Comparison of ENCODE assay signal across 14 cellular contexts in genomic region chr2:161418275-161418714, GRCh38. TPM values are rescaled to one million over a fixed set of nuclear protein-coding genes. Genes with fewer than 3 reads are reported as not detected.
DNase-seq lines count a peak whose midpoint lies in the region; FAIRE-seq and TF ChIP-seq lines count a peak whose summit lies in the region.
"Had no signal": no experiment of that assay in that cellular context is flagged by ENCODE, and none has a peak within 500 bp of the region (broad histone marks: within the 10 kb centered on the region; RNA-seq: fewer than 3 reads in every experiment).

No MANE protein-coding gene starts in this region.

- no peak for TF ChIP-seq CTCF in GM13977 (IDR thresholded peaks at IDR 0.05; ENCODE audit: extremely low read depth, insufficient read depth, missing control alignments)
- no peak for TF ChIP-seq CTCF in astrocyte (IDR thresholded peaks at IDR 0.05; ENCODE audit: insufficient read depth, low read depth, low read length)
- TF ChIP-seq CTCF in neural cell (IDR thresholded peaks at IDR 0.05; ENCODE audit: poor library complexity, severe bottlenecking), result no peak
- TF ChIP-seq CTCF in adrenal gland (IDR thresholded peaks at IDR 0.05), result no peak
- TF ChIP-seq CTCF in PC-9 (conservative IDR thresholded peaks at IDR 0.05), result no peak

- TF ChIP-seq EP300 in neural cell (conservative IDR thresholded peaks at IDR 0.05; ENCODE audit: poor library complexity, severe bottlenecking), result no peak

- peaks cover 5% of the 10 kb centered on the region for H3K9me3 Mint-ChIP-seq in astrocyte (ENCODE audit: unreplicated experiment)
- H3K9me3 Mint-ChIP-seq: mesothelial cell of epicardium had no signal

- H3K9me3 ChIP-seq in BLaER1 treated with 17β-estradiol and CSF1 and Interleukin-3, amounts not matched to agents 10 nM and 100 nM (replicated peaks in 1 of 11), result peaks cover 19 to 34% (median 27%) of the 10 kb centered on the region in 11 experiments
- no peaks in the 10 kb centered on the region for H3K9me3 ChIP-seq in astrocyte (ENCODE audit: insufficient read depth, low read depth, low read length)
- H3K9me3 ChIP-seq in neural cell (ENCODE audit: low read length), result peaks cover 3% of the 10 kb centered on the region
- H3K9me3 ChIP-seq in adrenal gland (replicated peaks in 1 of 3), result no peaks in the 10 kb centered on the region
- H3K9me3 ChIP-seq in PC-9 (ENCODE audit: insufficient read depth, low read depth), result no peaks in the 10 kb centered on the region

- WGBS in adrenal gland, 4 donors, result 8 to 15% (median 10%) methylated on average over 11 to 15 of the region's 15 CpGs

- H4K20me1 ChIP-seq in BLaER1 treated with 17β-estradiol and CSF1 and Interleukin-3, amounts not matched to agents 10 nM and 100 nM, result peaks cover 0 to 85% (median 67%) of the 10 kb centered on the region in 11 experiments; a peak in 20 of 22 replicates
- H4K20me1 ChIP-seq in astrocyte (ENCODE audit: insufficient read depth, low read length) (peaks cover 39% of the 10 kb centered on the region), neural cell (ENCODE audit: insufficient read depth) (no peaks in the 10 kb centered on the region), PC-9 (ENCODE audit: insufficient read depth) (no peaks in the 10 kb centered on the region)

- no peak overlapping the region for H3K9ac ChIP-seq in BLaER1 treated with 17β-estradiol and CSF1 and Interleukin-3, amounts not matched to agents 10 nM and 100 nM
- H3K9ac ChIP-seq in astrocyte (ENCODE audit: low read length), result no peak overlapping the region
- peak overlapping the region; percentile 49 for H3K9ac ChIP-seq in neural cell (ENCODE audit: low read length)

- H3K4me1 Mint-ChIP-seq in astrocyte (ENCODE audit: low read depth, unreplicated experiment), result peaks cover 10% of the 10 kb centered on the region

- H3K4me1 ChIP-seq in BLaER1 treated with 17β-estradiol and CSF1 and Interleukin-3, amounts not matched to agents 10 nM and 100 nM, result peaks cover 13 to 31% (median 17%) of the 10 kb centered on the region in 10 experiments
- H3K4me1 ChIP-seq in astrocyte (ENCODE audit: insufficient read depth, low read length) (peaks cover 16% of the 10 kb centered on the region), adrenal gland (replicated peaks in 1 of 2) (peaks cover 14 to 32% of the 10 kb centered on the region in 2 donors), PC-9 (replicated peaks; ENCODE audit: insufficient read depth) (no peaks in the 10 kb centered on the region)

- H3K27me3 ChIP-seq in BLaER1 treated with 17β-estradiol and CSF1 and Interleukin-3, amounts not matched to agents 10 nM and 100 nM, result peaks cover 100% of the 10 kb centered on the region in 11 experiments
- H3K27me3 ChIP-seq in astrocyte (ENCODE audit: insufficient read depth, low read length), result peaks cover 86% of the 10 kb centered on the region
- H3K27me3 ChIP-seq in neural cell (ENCODE audit: insufficient read depth, low read depth, low read length), result peaks cover 100% of the 10 kb centered on the region
- H3K27me3 ChIP-seq in adrenal gland, result peaks cover 89% of the 10 kb centered on the region
- no peaks in the 10 kb centered on the region for H3K27me3 ChIP-seq in PC-9 (ENCODE audit: insufficient read depth, low read depth)

- H3K27ac Mint-ChIP-seq in astrocyte (ENCODE audit: unreplicated experiment), result no peak overlapping the region
- H3K27ac Mint-ChIP-seq: mesothelial cell of epicardium had no signal

- peak overlapping the region; percentile 35 for H3K4me3 Mint-ChIP-seq in astrocyte (ENCODE audit: unreplicated experiment)

- BruUV-seq in PC-9 (replicated peaks; lab: Mats Ljungman, UMichigan), result no TSS peak

- H3K4me2 ChIP-seq in BLaER1 treated with 17β-estradiol and CSF1 and Interleukin-3, amounts not matched to agents 10 nM and 100 nM, result peak overlapping the region in 10 of 11 experiments; percentile 9 to 81 (median 45); a peak in 17 of 22 replicates
- H3K4me2 ChIP-seq in astrocyte (ENCODE audit: low read length) (peak overlapping the region; percentile 70), neural cell (ENCODE audit: low read length) (peak overlapping the region; percentile 12), PC-9 (no peak overlapping the region)

- TF ChIP-seq RAD21 in neural cell (conservative IDR thresholded peaks at IDR 0.05), result no peak

- H3K4me3 ChIP-seq in BLaER1 treated with 17β-estradiol and CSF1 and Interleukin-3, amounts not matched to agents 10 nM and 100 nM, result peak overlapping the region in 5 of 10 experiments; percentile 18 to 38 (median 22); a peak in 6 of 20 replicates
- H3K4me3 ChIP-seq in astrocyte (ENCODE audit: insufficient read depth, low read depth, low read length) (no peak overlapping the region), neural cell (ENCODE audit: low read length) (peak overlapping the region; percentile 64), adrenal gland (no peak overlapping the region), PC-9 (no peak overlapping the region)
- H3K4me3 ChIP-seq: SK-N-MC had no signal

- H2AFZ ChIP-seq in astrocyte (ENCODE audit: low read depth, low read length), result no peak overlapping the region
- no peak overlapping the region for H2AFZ ChIP-seq in neural cell (ENCODE audit: low read depth, low read length)
- no peak overlapping the region for H2AFZ ChIP-seq in PC-9

- in situ Hi-C loops in GM13977 (cut with MboI; ENCODE audit: low pct_unique_long_range_greater_than_20kb, low sequenced_read_pairs, unreplicated experiment), result no loop called here

- POLR2A ChIA-PET in PC-9 (lab: Charles Lee; ENCODE audit: unreplicated experiment), result no interaction called here

- H3K79me2 ChIP-seq in astrocyte (ENCODE audit: insufficient read depth, low read length), result no peaks in the 10 kb centered on the region
- H3K79me2 ChIP-seq in neural cell (replicated peaks; ENCODE audit: insufficient read depth, low read length), result no peaks in the 10 kb centered on the region
- H3K79me2 ChIP-seq in PC-9 (ENCODE audit: low read depth), result no peaks in the 10 kb centered on the region

- no peaks in the 10 kb centered on the region for H3K9me2 ChIP-seq in neural cell (ENCODE audit: insufficient read depth, low read length)
- H3K9me2 ChIP-seq in PC-9 (ENCODE audit: insufficient read depth), result no peaks in the 10 kb centered on the region

- no peak for TF ChIP-seq POLR2A in adrenal gland (IDR thresholded peaks at IDR 0.05)

- peaks cover 80% of the 10 kb centered on the region for H3K27me3 Mint-ChIP-seq in astrocyte (ENCODE audit: low read depth, unreplicated experiment)

- no peak for FAIRE-seq in astrocyte (lab: Jason Lieb, UNC)
- FAIRE-seq: D721Med had no signal

- no peaks in the 10 kb centered on the region for H3K36me3 Mint-ChIP-seq in astrocyte (ENCODE audit: low read depth, unreplicated experiment)
- H3K36me3 Mint-ChIP-seq: mesothelial cell of epicardium had no signal

- peak; percentile 31 for DNase-seq in GM13977 (ENCODE audit: low spot score)
- no peak for DNase-seq in astrocyte (ENCODE audit: low read depth)
- no peak for DNase-seq in adrenal gland
- no peak for DNase-seq in NCI-H510A treated with DMSO at 0.1 percent for 48 hours (lab: John Stamatoyannopoulos, UW)
- no peak for DNase-seq in PC-9
- DNase-seq: activated CD4-positive, alpha-beta T cell treated with anti-CD3 and anti-CD28 coated beads, Interleukin-2, amount 50 U/mL, for 4 hours; Karpas-422; NCI-H345 had no signal

- H3K27ac ChIP-seq in BLaER1 treated with 17β-estradiol and CSF1 and Interleukin-3, amounts not matched to agents 10 nM and 100 nM, result no peak overlapping the region
- no peak overlapping the region for H3K27ac ChIP-seq in astrocyte (ENCODE audit: low read depth, low read length)
- peak overlapping the region; percentile 42 for H3K27ac ChIP-seq in neural cell (ENCODE audit: low read length)
- H3K27ac ChIP-seq in adrenal gland, result no peak overlapping the region
- H3K27ac ChIP-seq in PC-9, result no peak overlapping the region
- H3K27ac ChIP-seq: SK-N-MC had no signal

- H3F3A ChIP-seq in neural cell (ENCODE audit: insufficient read depth, low read length, poor library complexity, severe bottlenecking) (no peaks in the 10 kb centered on the region), PC-9 (ENCODE audit: insufficient read depth, low read depth) (no peaks in the 10 kb centered on the region)

- H3K36me3 ChIP-seq in BLaER1 treated with 17β-estradiol and CSF1 and Interleukin-3, amounts not matched to agents 10 nM and 100 nM, result peaks cover 0 to 5% (median 0%) of the 10 kb centered on the region in 11 experiments; a peak in 3 of 22 replicates
- H3K36me3 ChIP-seq in astrocyte (ENCODE audit: insufficient read depth, low read length) (no peaks in the 10 kb centered on the region), neural cell (ENCODE audit: insufficient read depth, low read length) (no peaks in the 10 kb centered on the region), adrenal gland (replicated peaks in 1 of 2) (no peaks in the 10 kb centered on the region), PC-9 (ENCODE audit: low read depth) (no peaks in the 10 kb centered on the region)

- CTCF ChIA-PET in PC-9 (lab: Charles Lee), result no interaction called here

- intact Hi-C loops in adrenal gland (cut with DNase I), result no loop called here
- intact Hi-C loops in PC-9 (cut with micrococcal nuclease; ENCODE audit: unreplicated experiment), result no loop called here

TF ChIP-seq in neural cell, 6 proteins besides CTCF, POLR2A, EP300 and RAD21 (continues in another document):
- peak; percentile 5 for TF ChIP-seq POLR2AphosphoS5 (IDR thresholded peaks at IDR 0.05)

RNA-seq across cellular contexts. Expression of gene TBR1, which starts 2.2 kb away (rescaled TPM):
- total RNA-seq in astrocyte, result not detected in 2 replicates
- polyA plus RNA-seq in neural cell, result 4.5 and 7.2 TPM in 2 replicates
- 9.0 and 11.5 TPM in 2 replicates for polyA minus RNA-seq in neural cell
- under 1 TPM in 2 of 8 donors, not detected in 6; 0.04 to 0.64 TPM for total RNA-seq in adrenal gland
- polyA plus RNA-seq in adrenal gland, result not detected
- not detected in 2 replicates for total RNA-seq in PC-9 (2021)
- total RNA-seq: skeletal muscle tissue had no signal
